ENCODE assay signal across 1 cellular context in genomic region chr20:48478370-48478769, GRCh38.
TF ChIP-seq lines count a peak whose summit lies in the region.

No MANE protein-coding gene starts in this region.

TF ChIP-seq in GM12878, 131 proteins besides CTCF, POLR2A, EP300 and RAD21 (continued from another document):
- TF ChIP-seq CEBPZ (IDR thresholded peaks at IDR 0.05; ENCODE audit: low read depth, low read length) (no peak), STAT3 (IDR thresholded peaks at IDR 0.05; ENCODE audit: low read depth, low read length) (no peak), SUZ12 (IDR thresholded peaks at IDR 0.05; ENCODE audit: unreplicated experiment) (no peak), RB1 (IDR thresholded peaks at IDR 0.05; ENCODE audit: borderline replicate concordance) (no peak), SPI1 (IDR thresholded peaks at IDR 0.05; ENCODE audit: borderline replicate concordance, insufficient read depth, low read depth, low read length) (no peak), ESRRA (IDR thresholded peaks at IDR 0.05; ENCODE audit: low read length) (no peak), DPF2 (IDR thresholded peaks at IDR 0.05) (no peak), SIN3A (IDR thresholded peaks at IDR 0.05; ENCODE audit: low read depth, low read length) (no peak), ZBTB33 (IDR thresholded peaks at IDR 0.05) (no peak), NFYA (IDR thresholded peaks at IDR 0.05; ENCODE audit: borderline replicate concordance, low read depth, low read length) (no peak), BACH1 (IDR thresholded peaks at IDR 0.05; ENCODE audit: borderline replicate concordance) (no peak), SMAD5 (IDR thresholded peaks at IDR 0.05; ENCODE audit: low read depth) (no peak), MYB (IDR thresholded peaks at IDR 0.05; ENCODE audit: borderline replicate concordance, low read depth, low read length) (no peak), NR2C2 (IDR thresholded peaks at IDR 0.05; ENCODE audit: borderline replicate concordance, control insufficient read depth, insufficient read length, low read depth) (no peak), ZBED1 (IDR thresholded peaks at IDR 0.05; ENCODE audit: borderline replicate concordance) (peak; percentile 59; the same call in 1 of the 2 replicates), E2F8 (IDR thresholded peaks at IDR 0.05; ENCODE audit: low read depth, partially characterized antibody) (no peak), PAX8 (IDR thresholded peaks at IDR 0.05) (no peak), GABPA (IDR thresholded peaks at IDR 0.05; ENCODE audit: low read depth) (peak; percentile 57; the same call in 1 of the 2 replicates), LARP7 (IDR thresholded peaks at IDR 0.05) (no peak), SREBF1 (IDR thresholded peaks at IDR 0.05; ENCODE audit: low read length) (no peak), CREM (IDR thresholded peaks at IDR 0.05; ENCODE audit: low read depth) (peak; percentile 87), ASH2L (IDR thresholded peaks at IDR 0.05; ENCODE audit: borderline replicate concordance, low read depth) (no peak), SMARCA5 (IDR thresholded peaks at IDR 0.05) (no peak), E2F4 (IDR thresholded peaks at IDR 0.05; ENCODE audit: low read depth, low read length) (no peak), ZSCAN29 (IDR thresholded peaks at IDR 0.05) (no peak), MEF2B (IDR thresholded peaks at IDR 0.05; ENCODE audit: partially characterized antibody, poor library complexity, severe bottlenecking) (no peak), BCL3 (IDR thresholded peaks at IDR 0.05; ENCODE audit: borderline replicate concordance, insufficient read depth, low read depth, low read length, poor library complexity, severe bottlenecking) (peak; percentile 75), HSF1 (IDR thresholded peaks at IDR 0.05; ENCODE audit: low read depth, low read length) (no peak), FOS (IDR thresholded peaks at IDR 0.05; ENCODE audit: borderline replicate concordance, extremely low read depth, insufficient read length) (no peak), EGR1 (IDR thresholded peaks at IDR 0.05; ENCODE audit: borderline replicate concordance in 1 of 2, low read depth in 2 of 2, low read length in 2 of 2) (peak in 1 of 2 experiments; percentile 20; a peak in 1 of 3 replicates), SMAD1 (IDR thresholded peaks at IDR 0.05; ENCODE audit: low read depth, partially characterized antibody) (no peak), NKRF (conservative IDR thresholded peaks at IDR 0.05) (no peak), ZBTB11 (CRISPR knock-in tag; IDR thresholded peaks at IDR 0.05) (no peak), FOXM1 (IDR thresholded peaks at IDR 0.05; ENCODE audit: low read depth, low read length) (peak; percentile 59; the same call in 1 of the 2 replicates), CHD4 (IDR thresholded peaks at IDR 0.05) (no peak), SMC3 (IDR thresholded peaks at IDR 0.05; ENCODE audit: borderline replicate concordance, low read length) (no peak), PRDM15 (CRISPR knock-in tag; IDR thresholded peaks at IDR 0.05) (no peak), RUNX3 (IDR thresholded peaks at IDR 0.05; ENCODE audit: low read length) (peak; percentile 66)
